In the genomic region with DNA sequence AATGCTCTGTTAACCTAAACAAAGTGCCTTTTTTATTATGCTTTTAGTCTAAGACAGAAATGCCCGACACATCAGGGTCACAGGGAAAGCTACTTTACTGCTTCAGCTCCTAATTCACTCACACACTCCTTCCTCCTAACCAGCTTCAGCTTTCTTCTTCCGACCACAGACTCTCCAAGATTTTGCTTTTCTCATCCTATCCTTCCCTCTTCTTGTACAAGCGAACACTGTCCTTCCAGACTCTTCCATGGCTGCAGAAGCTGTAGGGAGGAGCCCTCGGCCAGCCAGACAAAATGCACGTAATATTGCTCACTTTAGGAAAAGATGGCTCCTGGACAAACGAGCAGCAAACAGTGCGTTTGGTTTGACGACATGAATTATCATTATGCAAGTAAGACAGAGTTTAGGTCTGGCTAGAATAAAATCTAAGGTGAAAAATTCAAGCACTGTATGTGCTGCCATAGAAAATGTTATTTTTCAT, we compare ENCODE assay signal across 1 cellular context.
TF ChIP-seq lines count a peak whose summit lies in the region.

No MANE protein-coding gene starts in this region.

TF ChIP-seq in K562, 482 proteins besides CTCF, POLR2A, EP300 and RAD21 (continued from another document):
- TF ChIP-seq, protein P1, sequence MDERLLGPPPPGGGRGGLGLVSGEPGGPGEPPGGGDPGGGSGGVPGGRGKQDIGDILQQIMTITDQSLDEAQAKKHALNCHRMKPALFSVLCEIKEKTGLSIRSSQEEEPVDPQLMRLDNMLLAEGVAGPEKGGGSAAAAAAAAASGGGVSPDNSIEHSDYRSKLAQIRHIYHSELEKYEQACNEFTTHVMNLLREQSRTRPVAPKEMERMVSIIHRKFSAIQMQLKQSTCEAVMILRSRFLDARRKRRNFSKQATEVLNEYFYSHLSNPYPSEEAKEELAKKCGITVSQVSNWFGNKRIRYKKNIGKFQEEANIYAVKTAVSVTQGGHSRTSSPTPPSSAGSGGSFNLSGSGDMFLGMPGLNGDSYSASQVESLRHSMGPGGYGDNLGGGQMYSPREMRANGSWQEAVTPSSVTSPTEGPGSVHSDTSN (CRISPR knock-in tag; IDR thresholded peaks at IDR 0.05; ENCODE audit: low read depth), result no peak
- TF ChIP-seq, protein P1 (tag; conservative IDR thresholded peaks at IDR 0.05; ENCODE audit: low read depth), result 0 out of 2 replicates have a peak, but pooled peaks have one; percentile 22
- no peak for TF ChIP-seq POLR2AphosphoS2 (IDR thresholded peaks at IDR 0.05; ENCODE audit: low read length)
- TF ChIP-seq FOXJ2 (tag; IDR thresholded peaks at IDR 0.05), result no peak
- no peak for TF ChIP-seq ILK (tag; IDR thresholded peaks at IDR 0.05; ENCODE audit: borderline replicate concordance, low read depth)
- TF ChIP-seq ZNF174 (CRISPR knock-in tag; IDR thresholded peaks at IDR 0.05), result no peak
- TF ChIP-seq CHD1 (IDR thresholded peaks at IDR 0.05; ENCODE audit: low read length), result no peak
- no peak for TF ChIP-seq ETV5 (CRISPR knock-in tag; IDR thresholded peaks at IDR 0.05; ENCODE audit: low read depth)
- no peak for TF ChIP-seq NCOA6 (IDR thresholded peaks at IDR 0.05)
- no peak for TF ChIP-seq SRSF1 (IDR thresholded peaks at IDR 0.05; ENCODE audit: low read depth, low read length)
- no peak; the same call in 1 of the 2 replicates for TF ChIP-seq MTA2 (IDR thresholded peaks at IDR 0.05; ENCODE audit: low read depth)
- 0 out of 2 replicates have a peak, but pooled peaks have one; percentile 53 for TF ChIP-seq ZNF41 (CRISPR knock-in tag; conservative IDR thresholded peaks at IDR 0.05)
- TF ChIP-seq ZNF561 (CRISPR knock-in tag; conservative IDR thresholded peaks at IDR 0.05), result no peak
- TF ChIP-seq TCFL5 (CRISPR knock-in tag; conservative IDR thresholded peaks at IDR 0.05), result no peak
- peak; percentile 69; the same call in 1 of the 2 replicates for TF ChIP-seq SMAD4 (CRISPR knock-in tag; conservative IDR thresholded peaks at IDR 0.05)
- TF ChIP-seq, protein P2, sequence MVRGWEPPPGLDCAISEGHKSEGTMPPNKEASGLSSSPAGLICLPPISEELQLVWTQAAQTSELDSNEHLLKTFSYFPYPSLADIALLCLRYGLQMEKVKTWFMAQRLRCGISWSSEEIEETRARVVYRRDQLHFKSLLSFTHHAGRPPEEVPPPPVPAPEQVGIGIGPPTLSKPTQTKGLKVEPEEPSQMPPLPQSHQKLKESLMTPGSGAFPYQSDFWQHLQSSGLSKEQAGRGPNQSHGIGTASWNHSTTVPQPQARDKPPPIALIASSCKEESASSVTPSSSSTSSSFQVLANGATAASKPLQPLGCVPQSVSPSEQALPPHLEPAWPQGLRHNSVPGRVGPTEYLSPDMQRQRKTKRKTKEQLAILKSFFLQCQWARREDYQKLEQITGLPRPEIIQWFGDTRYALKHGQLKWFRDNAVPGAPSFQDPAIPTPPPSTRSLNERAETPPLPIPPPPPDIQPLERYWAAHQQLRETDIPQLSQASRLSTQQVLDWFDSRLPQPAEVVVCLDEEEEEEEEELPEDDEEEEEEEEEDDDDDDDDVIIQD (CRISPR knock-in tag; IDR thresholded peaks at IDR 0.05), result no peak
- TF ChIP-seq ZNF140 (CRISPR knock-in tag; IDR thresholded peaks at IDR 0.05), result no peak
- no peak for TF ChIP-seq XRCC4 (IDR thresholded peaks at IDR 0.05; ENCODE audit: extremely low read depth, insufficient read depth, insufficient read length)
- TF ChIP-seq, protein P3, sequence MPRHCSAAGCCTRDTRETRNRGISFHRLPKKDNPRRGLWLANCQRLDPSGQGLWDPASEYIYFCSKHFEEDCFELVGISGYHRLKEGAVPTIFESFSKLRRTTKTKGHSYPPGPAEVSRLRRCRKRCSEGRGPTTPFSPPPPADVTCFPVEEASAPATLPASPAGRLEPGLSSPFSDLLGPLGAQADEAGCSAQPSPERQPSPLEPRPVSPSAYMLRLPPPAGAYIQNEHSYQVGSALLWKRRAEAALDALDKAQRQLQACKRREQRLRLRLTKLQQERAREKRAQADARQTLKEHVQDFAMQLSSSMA (CRISPR knock-in tag; IDR thresholded peaks at IDR 0.05), result no peak
- no peak for TF ChIP-seq HMG20B (CRISPR knock-in tag; IDR thresholded peaks at IDR 0.05)
- TF ChIP-seq SMARCA4 (IDR thresholded peaks at IDR 0.05), result no peak
- peak; percentile 75 for TF ChIP-seq MEF2D (tag; conservative IDR thresholded peaks at IDR 0.05; ENCODE audit: low read depth)
- TF ChIP-seq, protein P4, sequence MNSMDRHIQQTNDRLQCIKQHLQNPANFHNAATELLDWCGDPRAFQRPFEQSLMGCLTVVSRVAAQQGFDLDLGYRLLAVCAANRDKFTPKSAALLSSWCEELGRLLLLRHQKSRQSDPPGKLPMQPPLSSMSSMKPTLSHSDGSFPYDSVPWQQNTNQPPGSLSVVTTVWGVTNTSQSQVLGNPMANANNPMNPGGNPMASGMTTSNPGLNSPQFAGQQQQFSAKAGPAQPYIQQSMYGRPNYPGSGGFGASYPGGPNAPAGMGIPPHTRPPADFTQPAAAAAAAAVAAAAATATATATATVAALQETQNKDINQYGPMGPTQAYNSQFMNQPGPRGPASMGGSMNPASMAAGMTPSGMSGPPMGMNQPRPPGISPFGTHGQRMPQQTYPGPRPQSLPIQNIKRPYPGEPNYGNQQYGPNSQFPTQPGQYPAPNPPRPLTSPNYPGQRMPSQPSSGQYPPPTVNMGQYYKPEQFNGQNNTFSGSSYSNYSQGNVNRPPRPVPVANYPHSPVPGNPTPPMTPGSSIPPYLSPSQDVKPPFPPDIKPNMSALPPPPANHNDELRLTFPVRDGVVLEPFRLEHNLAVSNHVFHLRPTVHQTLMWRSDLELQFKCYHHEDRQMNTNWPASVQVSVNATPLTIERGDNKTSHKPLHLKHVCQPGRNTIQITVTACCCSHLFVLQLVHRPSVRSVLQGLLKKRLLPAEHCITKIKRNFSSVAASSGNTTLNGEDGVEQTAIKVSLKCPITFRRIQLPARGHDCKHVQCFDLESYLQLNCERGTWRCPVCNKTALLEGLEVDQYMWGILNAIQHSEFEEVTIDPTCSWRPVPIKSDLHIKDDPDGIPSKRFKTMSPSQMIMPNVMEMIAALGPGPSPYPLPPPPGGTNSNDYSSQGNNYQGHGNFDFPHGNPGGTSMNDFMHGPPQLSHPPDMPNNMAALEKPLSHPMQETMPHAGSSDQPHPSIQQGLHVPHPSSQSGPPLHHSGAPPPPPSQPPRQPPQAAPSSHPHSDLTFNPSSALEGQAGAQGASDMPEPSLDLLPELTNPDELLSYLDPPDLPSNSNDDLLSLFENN (IDR thresholded peaks at IDR 0.05; ENCODE audit: low read depth in 2 of 2, low read length in 2 of 2), result no peak
- no peak for TF ChIP-seq YBX1 (IDR thresholded peaks at IDR 0.05)
- TF ChIP-seq, protein P5, sequence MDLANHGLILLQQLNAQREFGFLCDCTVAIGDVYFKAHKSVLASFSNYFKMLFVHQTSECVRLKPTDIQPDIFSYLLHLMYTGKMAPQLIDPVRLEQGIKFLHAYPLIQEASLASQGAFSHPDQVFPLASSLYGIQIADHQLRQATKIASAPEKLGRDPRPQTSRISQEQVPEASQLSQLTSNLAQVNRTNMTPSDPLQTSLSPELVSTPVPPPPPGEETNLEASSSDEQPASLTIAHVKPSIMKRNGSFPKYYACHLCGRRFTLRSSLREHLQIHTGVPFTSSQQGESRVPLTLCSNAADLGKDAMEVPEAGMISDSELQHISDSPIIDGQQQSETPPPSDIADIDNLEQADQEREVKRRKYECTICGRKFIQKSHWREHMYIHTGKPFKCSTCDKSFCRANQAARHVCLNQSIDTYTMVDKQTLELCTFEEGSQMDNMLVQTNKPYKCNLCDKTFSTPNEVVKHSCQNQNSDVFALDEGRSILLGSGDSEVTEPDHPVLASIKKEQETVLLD (IDR thresholded peaks at IDR 0.05), result no peak
- no peak for TF ChIP-seq RBFOX2 (IDR thresholded peaks at IDR 0.05; ENCODE audit: low read depth, low read length)
- TF ChIP-seq WHSC1 (IDR thresholded peaks at IDR 0.05; ENCODE audit: low read length), result no peak
